In genomic region chr7:139094596-139094995, GRCh38 we compare ENCODE assay signal across 9 cellular contexts. TPM values are rescaled to one million over a fixed set of nuclear protein-coding genes. Genes with fewer than 3 reads are reported as not detected.
DNase-seq lines count a peak whose midpoint lies in the region; ATAC-seq, FAIRE-seq and TF ChIP-seq lines count a peak whose summit lies in the region.
"Had no signal": no experiment of that assay in that cellular context is flagged by ENCODE, and none has a peak within 500 bp of the region (broad histone marks: within the 10 kb centered on the region; RNA-seq: fewer than 3 reads in every experiment).

No MANE protein-coding gene starts in this region.

- H4K8ac ChIP-seq in mesendoderm (ENCODE audit: low read depth, low read length) = peak overlapping the region; percentile 88

- H3K79me2 ChIP-seq in mesendoderm (ENCODE audit: control insufficient read depth, insufficient read depth, low read length) = peaks cover 7% of the 10 kb centered on the region

- no peak overlapping the region for H3K4me2 ChIP-seq in mesendoderm (ENCODE audit: low read length)

- H3K18ac ChIP-seq in mesendoderm (ENCODE audit: low read length) = peak overlapping the region; percentile 99

- peak overlapping the region; percentile 68 for H3K56ac ChIP-seq in mesendoderm (ENCODE audit: low read length)

- no peak overlapping the region for H3K23ac ChIP-seq in mesendoderm (ENCODE audit: low read length)

- peak overlapping the region; percentile 90 to 95 (median 94) for H3K27ac Mint-ChIP-seq in CD4-positive, CD25-positive, alpha-beta regulatory T cell
- peak overlapping the region; percentile 88 for H3K27ac Mint-ChIP-seq in activated T-helper 2 cell treated with anti-CD3 and anti-CD28 coated beads, Interferon-gamma antibody, Interleukin-2, Interleukin-4, amounts not matched to agents 10 μg/mL and 5 μg/mL and 100 μg/mL, durations not matched to agents 14 hours and 24 hours and 36 hours

- H3K36me3 ChIP-seq in CD4-positive, CD25-positive, alpha-beta regulatory T cell (ENCODE audit: control insufficient read depth, insufficient read depth, low read length) = peaks cover 30% of the 10 kb centered on the region
- H3K36me3 ChIP-seq in mesendoderm (ENCODE audit: control insufficient read depth, insufficient read depth, low read length) = no peaks in the 10 kb centered on the region

- FAIRE-seq in GM12892 (lab: Jason Lieb, UNC) = no peak

- no peak for ATAC-seq in CD4-positive, CD25-positive, alpha-beta regulatory T cell (ENCODE audit: low read depth in 2 of 2)
- ATAC-seq in HG02759 (IDR thresholded peaks at IDR 0.05; ENCODE audit: unreplicated experiment) = peak; percentile 3

- peaks cover 98% of the 10 kb centered on the region for H3K4me1 ChIP-seq in CD4-positive, CD25-positive, alpha-beta regulatory T cell (ENCODE audit: control insufficient read depth, insufficient read depth, low read length, poor library complexity, severe bottlenecking)
- peaks cover 28% of the 10 kb centered on the region for H3K4me1 ChIP-seq in mesendoderm (ENCODE audit: control insufficient read depth, low read depth, low read length)

- H3K27me3 Mint-ChIP-seq in CD4-positive, CD25-positive, alpha-beta regulatory T cell = no peaks in the 10 kb centered on the region
- no peaks in the 10 kb centered on the region for H3K27me3 Mint-ChIP-seq in activated T-helper 2 cell treated with anti-CD3 and anti-CD28 coated beads, Interferon-gamma antibody, Interleukin-2, Interleukin-4, amounts not matched to agents 10 μg/mL and 5 μg/mL and 100 μg/mL, durations not matched to agents 14 hours and 24 hours and 36 hours (ENCODE audit: low read depth)

- H3K27me3 ChIP-seq in CD4-positive, CD25-positive, alpha-beta regulatory T cell (ENCODE audit: control insufficient read depth, insufficient read depth, low read length) = no peaks in the 10 kb centered on the region
- H3K27me3 ChIP-seq in mesendoderm (ENCODE audit: insufficient read depth, low read length, poor library complexity) = no peaks in the 10 kb centered on the region

- DNase-seq in CD4-positive, CD25-positive, alpha-beta regulatory T cell = peak in 1 of 3 donors; percentile 44
- DNase-seq in activated T-helper 2 cell treated with anti-CD3 and anti-CD28 coated beads, Interferon-gamma antibody, Interleukin-2, Interleukin-4, amounts not matched to agents 10 μg/mL and 5 μg/mL and 100 μg/mL, durations not matched to agents 14 hours and 24 hours and 36 hours (ENCODE audit: low spot score) = peak; percentile 44
- DNase-seq in mesendoderm (peak; percentile 23), NCI-H2029 (lab: John Stamatoyannopoulos, UW) (no peak), NCI-H1694 (lab: John Stamatoyannopoulos, UW) (no peak), GM12892 (ENCODE audit: insufficient read length) (no peak)
- DNase-seq in stimulated activated CD4-positive, alpha-beta T cell treated with anti-CD3 and anti-CD28 coated beads, Interleukin-1b, Interleukin-23, amount 100 ng/mL, for 48 hours = no peak
- DNase-seq: SHP77 had no signal

- peak overlapping the region; percentile 99 for H2BK120ac ChIP-seq in mesendoderm (ENCODE audit: low read depth, low read length)

- H3K27ac ChIP-seq in CD4-positive, CD25-positive, alpha-beta regulatory T cell (ENCODE audit: insufficient read depth, low read length, poor library complexity, severe bottlenecking) = peak overlapping the region; percentile 92
- H3K27ac ChIP-seq in mesendoderm (ENCODE audit: low read depth, low read length) = peak overlapping the region; percentile 85

- H3K9me3 ChIP-seq in CD4-positive, CD25-positive, alpha-beta regulatory T cell (ENCODE audit: control insufficient read depth in 2 of 2, low read length in 2 of 2) = no peaks in the 10 kb centered on the region

- H4K5ac ChIP-seq in mesendoderm (ENCODE audit: low read length) = peak overlapping the region; percentile 0

- peak overlapping the region; percentile 93 for H2AK5ac ChIP-seq in mesendoderm (ENCODE audit: low read length)

- H3K4ac ChIP-seq in mesendoderm (ENCODE audit: low read depth, low read length) = peak overlapping the region; percentile 79

- peak overlapping the region; percentile 57 for H3K9ac ChIP-seq in mesendoderm (ENCODE audit: low read length)

- H2BK5ac ChIP-seq in mesendoderm (ENCODE audit: low read length) = peak overlapping the region; percentile 96

- TF ChIP-seq POLR2A in GM12892 (IDR thresholded peaks at IDR 0.05; ENCODE audit: low read depth, low read length) = no peak

- peak overlapping the region; percentile 93 for H2BK15ac ChIP-seq in mesendoderm (replicated peaks; ENCODE audit: low read depth)

- WGBS in mesendoderm (ENCODE audit: extremely low coverage, insufficient coverage, low lambda C conversion rate) = no CpG with 5 or more reads among the region's 9 CpGs

- intact Hi-C loops in activated T-helper 2 cell treated with anti-CD3 and anti-CD28 coated beads, Interferon-gamma antibody, Interleukin-2, Interleukin-4, amounts not matched to agents 10 μg/mL and 5 μg/mL and 100 μg/mL, durations not matched to agents 14 hours and 24 hours and 36 hours (cut with micrococcal nuclease) = loop anchor here (2.0 to 5.0 kb wide), 3 partner anchors 50 to 263 kb away; partner anchors contain the start of genes FMC1 and LUC7L2

- H3K4me3 Mint-ChIP-seq in CD4-positive, CD25-positive, alpha-beta regulatory T cell = peak overlapping the region; percentile 88 to 97 (median 90)
- peak overlapping the region; percentile 83 for H3K4me3 Mint-ChIP-seq in activated T-helper 2 cell treated with anti-CD3 and anti-CD28 coated beads, Interferon-gamma antibody, Interleukin-2, Interleukin-4, amounts not matched to agents 10 μg/mL and 5 μg/mL and 100 μg/mL, durations not matched to agents 14 hours and 24 hours and 36 hours (ENCODE audit: low read depth)

- peaks cover 2% of the 10 kb centered on the region for H3K79me1 ChIP-seq in mesendoderm (ENCODE audit: low read length)

- no peaks in the 10 kb centered on the region for H3K9me3 Mint-ChIP-seq in CD4-positive, CD25-positive, alpha-beta regulatory T cell
- H3K9me3 Mint-ChIP-seq in activated T-helper 2 cell treated with anti-CD3 and anti-CD28 coated beads, Interferon-gamma antibody, Interleukin-2, Interleukin-4, amounts not matched to agents 10 μg/mL and 5 μg/mL and 100 μg/mL, durations not matched to agents 14 hours and 24 hours and 36 hours = no peaks in the 10 kb centered on the region

- peaks cover 36% of the 10 kb centered on the region for H3K36me3 Mint-ChIP-seq in CD4-positive, CD25-positive, alpha-beta regulatory T cell
- H3K36me3 Mint-ChIP-seq in activated T-helper 2 cell treated with anti-CD3 and anti-CD28 coated beads, Interferon-gamma antibody, Interleukin-2, Interleukin-4, amounts not matched to agents 10 μg/mL and 5 μg/mL and 100 μg/mL, durations not matched to agents 14 hours and 24 hours and 36 hours (ENCODE audit: low read depth) = peaks cover 86% of the 10 kb centered on the region

- peak overlapping the region; percentile 90 for H3K4me3 ChIP-seq in CD4-positive, CD25-positive, alpha-beta regulatory T cell (ENCODE audit: low read depth, low read length)
- no peak overlapping the region for H3K4me3 ChIP-seq in mesendoderm (ENCODE audit: low read length)

- H3K4me1 Mint-ChIP-seq in CD4-positive, CD25-positive, alpha-beta regulatory T cell = peaks cover 10 to 95% (median 68%) of the 10 kb centered on the region in 4 donors
- peaks cover 74% of the 10 kb centered on the region for H3K4me1 Mint-ChIP-seq in activated T-helper 2 cell treated with anti-CD3 and anti-CD28 coated beads, Interferon-gamma antibody, Interleukin-2, Interleukin-4, amounts not matched to agents 10 μg/mL and 5 μg/mL and 100 μg/mL, durations not matched to agents 14 hours and 24 hours and 36 hours (ENCODE audit: low read depth)

RNA-seq across cellular contexts. Expression of gene ZC3HAV1, which starts 14.9 kb away (rescaled TPM):
- 220 TPM for total RNA-seq in CD4-positive, CD25-positive, alpha-beta regulatory T cell
- 100 to 1,000 TPM; 122 to 157 (median 139) TPM for polyA plus RNA-seq in CD4-positive, CD25-positive, alpha-beta regulatory T cell
- 76.0 and 77.1 TPM in 2 replicates for total RNA-seq in activated T-helper 2 cell treated with anti-CD3 and anti-CD28 coated beads, Interferon-gamma antibody, Interleukin-2, Interleukin-4, amounts not matched to agents 10 μg/mL and 5 μg/mL and 100 μg/mL, durations not matched to agents 14 hours and 24 hours and 36 hours
- polyA plus RNA-seq in mesendoderm (2013, experiment 1 of 2) = 46.4 TPM
- 44.8 TPM for polyA plus RNA-seq in mesendoderm (2013, experiment 2 of 2)
- polyA plus RNA-seq in GM12892 (2012; ENCODE audit: missing spikeins) = 26.7 TPM

RNA-seq across cellular contexts. Expression of gene ZC3HAV1L, which starts 58.8 kb away (rescaled TPM):
- 1.4 TPM for total RNA-seq in CD4-positive, CD25-positive, alpha-beta regulatory T cell
- under 1 TPM in 3 of 4 donors, not detected in 1; 0.25 to 0.86 (median 0.64) TPM for polyA plus RNA-seq in CD4-positive, CD25-positive, alpha-beta regulatory T cell
- 38.2 and 39.4 TPM in 2 replicates for total RNA-seq in activated T-helper 2 cell treated with anti-CD3 and anti-CD28 coated beads, Interferon-gamma antibody, Interleukin-2, Interleukin-4, amounts not matched to agents 10 μg/mL and 5 μg/mL and 100 μg/mL, durations not matched to agents 14 hours and 24 hours and 36 hours
- polyA plus RNA-seq in mesendoderm (2013, experiment 1 of 2) = 3.8 TPM
- polyA plus RNA-seq in mesendoderm (2013, experiment 2 of 2) = 3.6 TPM
- polyA plus RNA-seq in GM12892 (2012; ENCODE audit: missing spikeins) = 14.2 TPM

Comparison
In these comparisons a context has a peak if more than half of its experiments do, and no peak if none do; other contexts are left out.
1. DNase-seq: peak in activated T-helper 2 cell treated with anti-CD3 and anti-CD28 coated beads, Interferon-gamma antibody, Interleukin-2, Interleukin-4, amounts not matched to agents 10 μg/mL and 5 μg/mL and 100 μg/mL, durations not matched to agents 14 hours and 24 hours and 36 hours (single experiment) and mesendoderm (single experiment); none in NCI-H2029 (single experiment), NCI-H1694 (single experiment), GM12892 (single experiment) and stimulated activated CD4-positive, alpha-beta T cell treated with anti-CD3 and anti-CD28 coated beads, Interleukin-1b, Interleukin-23, amount 100 ng/mL, for 48 hours (single experiment).
2. RNA of gene ZC3HAV1L, which starts 58.8 kb away (total RNA-seq): 38.2 to 39.4 TPM in activated T-helper 2 cell treated with anti-CD3 and anti-CD28 coated beads, Interferon-gamma antibody, Interleukin-2, Interleukin-4, amounts not matched to agents 10 μg/mL and 5 μg/mL and 100 μg/mL, durations not matched to agents 14 hours and 24 hours and 36 hours; 1.4 TPM in CD4-positive, CD25-positive, alpha-beta regulatory T cell (single experiment); every median in the first group is over 10 times any median in the second.